ENCODE assay signal across 23 cellular contexts in genomic region chr1:199291022-199291740, GRCh38.
DNase-seq lines count a peak whose midpoint lies in the region; ATAC-seq, FAIRE-seq and TF ChIP-seq lines count a peak whose summit lies in the region.
"Had no signal": no experiment of that assay in that cellular context is flagged by ENCODE, and none has a peak within 500 bp of the region (broad histone marks: within the 10 kb centered on the region; RNA-seq: fewer than 3 reads in every experiment).

No MANE protein-coding gene starts in this region.

- no peaks in the 10 kb centered on the region for H3K9me3 Mint-ChIP-seq in activated CD8-positive, alpha-beta T cell treated with anti-CD3 and anti-CD28 coated beads for 36 hours
- H3K9me3 Mint-ChIP-seq: CD8-positive, alpha-beta memory T cell; GM23338 had no signal

- peak; percentile 72 for ATAC-seq in SK-N-SH treated with all-trans-retinoic acid at 6 μM for 48 hours
- ATAC-seq in activated CD8-positive, alpha-beta T cell treated with anti-CD3 and anti-CD28 coated beads for 36 hours = no peak
- ATAC-seq: GM23338 had no signal

- intact Hi-C loops in activated CD8-positive, alpha-beta T cell treated with anti-CD3 and anti-CD28 coated beads for 36 hours (cut with micrococcal nuclease) = no loop called here

- H3K4me3 ChIP-seq in neuronal stem cell (ENCODE audit: low read length in 2 of 2) = no peak overlapping the region
- H3K4me3 ChIP-seq: GM23338 had no signal

- TF ChIP-seq CTCF in activated CD8-positive, alpha-beta T cell treated with anti-CD3 and anti-CD28 coated beads for 36 hours (IDR thresholded peaks at IDR 0.05) = no peak

- no peak overlapping the region for H3K9ac ChIP-seq in neuronal stem cell (ENCODE audit: low read depth, low read length, poor library complexity)

- H3K18ac ChIP-seq in neuronal stem cell (ENCODE audit: low read length) = no peak overlapping the region

- H3K9me3 ChIP-seq in neuronal stem cell (replicated peaks in 1 of 2; ENCODE audit: control insufficient read depth in 2 of 2, insufficient read depth in 1 of 2, low read depth in 1 of 2, low read length in 2 of 2) = no peaks in the 10 kb centered on the region
- H3K9me3 ChIP-seq: BE2C had no signal

- no peak overlapping the region for H2AK5ac ChIP-seq in neuronal stem cell (ENCODE audit: low read depth, low read length)

- no peak overlapping the region for H3K4me3 Mint-ChIP-seq in activated CD8-positive, alpha-beta T cell treated with anti-CD3 and anti-CD28 coated beads for 36 hours
- H3K4me3 Mint-ChIP-seq: CD4-positive, CD25-positive, alpha-beta regulatory T cell; CD8-positive, alpha-beta memory T cell; GM23338 had no signal

- H3K79me1 ChIP-seq in neuronal stem cell (ENCODE audit: low read depth, low read length) = no peaks in the 10 kb centered on the region

- H3K4me1 ChIP-seq in neuronal stem cell (ENCODE audit: control insufficient read depth in 2 of 2, insufficient read depth in 1 of 2, low read depth in 1 of 2, low read length in 2 of 2) = no peaks in the 10 kb centered on the region
- H3K4me1 ChIP-seq: BE2C had no signal

- H3K27ac ChIP-seq in neuronal stem cell (replicated peaks; ENCODE audit: low read length) = no peak overlapping the region

- DNase-seq in neuronal stem cell (ENCODE audit: low spot score) = no peak
- DNase-seq in cerebellum (ENCODE audit: low spot score) = no peak
- no peak for DNase-seq in ecto neural progenitor cell (ENCODE audit: low spot score)
- DNase-seq in activated CD8-positive, alpha-beta T cell treated with anti-CD3 and anti-CD28 coated beads for 36 hours = no peak
- no peak for DNase-seq in mesenteric fat pad (ENCODE audit: low spot score)
- DNase-seq: ACHN; BE2C; C1 segment of cervical spinal cord; CD4-positive, CD25-positive, alpha-beta regulatory T cell; CD8-positive, alpha-beta memory T cell; COR-L47; DMS 273 treated with DMSO at 0.1 percent for 48 hours; DMS53; DND-41; HCEC 1CT; IMR-90 had no signal

- no peaks in the 10 kb centered on the region for H3K36me3 Mint-ChIP-seq in activated CD8-positive, alpha-beta T cell treated with anti-CD3 and anti-CD28 coated beads for 36 hours (ENCODE audit: low read depth)
- H3K36me3 Mint-ChIP-seq: CD4-positive, CD25-positive, alpha-beta regulatory T cell; CD8-positive, alpha-beta memory T cell had no signal

- H3K27ac Mint-ChIP-seq in activated CD8-positive, alpha-beta T cell treated with anti-CD3 and anti-CD28 coated beads for 36 hours = no peak overlapping the region
- H3K27ac Mint-ChIP-seq: CD4-positive, CD25-positive, alpha-beta regulatory T cell; CD8-positive, alpha-beta memory T cell had no signal

- H3K4me2 ChIP-seq in neuronal stem cell (ENCODE audit: insufficient read depth, low read length, poor library complexity, severe bottlenecking) = no peak overlapping the region
- H3K4me2 ChIP-seq: GM23338 had no signal

- no peaks in the 10 kb centered on the region for H3K36me3 ChIP-seq in neuronal stem cell (replicated peaks in 1 of 2; ENCODE audit: control insufficient read depth in 2 of 2, insufficient read depth in 2 of 2, low read length in 2 of 2)
- H3K36me3 ChIP-seq: BE2C had no signal

- H2BK12ac ChIP-seq in neuronal stem cell (ENCODE audit: low read length) = no peak overlapping the region

- no CpG with 5 or more reads among the region's 2 CpGs for WGBS in neuronal stem cell (ENCODE audit: extremely low coverage in 2 of 2, insufficient read length in 2 of 2, insufficient replicate concordance in 1 of 2), 2 donors

- peak overlapping the region; percentile 35 for H2AFZ ChIP-seq in neuronal stem cell (ENCODE audit: low read length)
- H2AFZ ChIP-seq: GM23338 had no signal

- no peak overlapping the region for H2BK120ac ChIP-seq in neuronal stem cell (ENCODE audit: low read depth, low read length)

- no peak overlapping the region for H2BK15ac ChIP-seq in neuronal stem cell (ENCODE audit: low read length)

- H3K27me3 Mint-ChIP-seq in activated CD8-positive, alpha-beta T cell treated with anti-CD3 and anti-CD28 coated beads for 36 hours = peaks cover 2% of the 10 kb centered on the region

- no peak overlapping the region for H4K91ac ChIP-seq in neuronal stem cell (ENCODE audit: low read depth, low read length, poor library complexity)

- POLR2A ChIA-PET in activated CD8-positive, alpha-beta T cell treated with anti-CD3 and anti-CD28 coated beads for 36 hours (lab: Charles Lee) = no interaction called here

- no peak overlapping the region for H2BK5ac ChIP-seq in neuronal stem cell (ENCODE audit: low read length)

- H3K4ac ChIP-seq in neuronal stem cell (ENCODE audit: low read length) = no peak overlapping the region

- H3K23ac ChIP-seq in neuronal stem cell (ENCODE audit: low read depth, low read length, poor library complexity) = no peak overlapping the region

- no peaks in the 10 kb centered on the region for H3K27me3 ChIP-seq in neuronal stem cell (ENCODE audit: control insufficient read depth in 3 of 3, insufficient read depth in 3 of 3, low read depth in 1 of 3, low read length in 3 of 3)
- H3K27me3 ChIP-seq: BE2C had no signal

- FAIRE-seq in endometrium (lab: Jason Lieb, UNC) = peak; percentile 86
- FAIRE-seq: G401.6, GM12892, GM18507, HTR-8/SVneo had no signal

- CTCF ChIA-PET in activated CD8-positive, alpha-beta T cell treated with anti-CD3 and anti-CD28 coated beads for 36 hours (lab: Charles Lee) = interaction anchor here (0.6 kb wide), 1 partner anchor 1331 kb away, joined by 4 read pairs; no protein-coding TSS in a partner anchor

- H3K14ac ChIP-seq in neuronal stem cell (ENCODE audit: low read length) = no peak overlapping the region

- H3K4me1 Mint-ChIP-seq in activated CD8-positive, alpha-beta T cell treated with anti-CD3 and anti-CD28 coated beads for 36 hours (ENCODE audit: low read depth) = peaks cover 11% of the 10 kb centered on the region
- H3K4me1 Mint-ChIP-seq: CD4-positive, CD25-positive, alpha-beta regulatory T cell; CD8-positive, alpha-beta memory T cell; GM23338 had no signal

- H4K8ac ChIP-seq in neuronal stem cell (ENCODE audit: low read depth, low read length) = no peak overlapping the region

TF ChIP-seq in SK-N-SH treated with all-trans-retinoic acid at 6 μM for 48 hours, 23 proteins besides CTCF, POLR2A, EP300 and RAD21:
- TF ChIP-seq TOX (CRISPR knock-in tag; IDR thresholded peaks at IDR 0.05; ENCODE audit: borderline replicate concordance) (peak; percentile 20; the same call in 1 of the 2 replicates), SNAI2 (CRISPR knock-in tag; IDR thresholded peaks at IDR 0.05) (no peak), CREB5 (CRISPR knock-in tag; IDR thresholded peaks at IDR 0.05; ENCODE audit: low read depth) (no peak), PPARA (CRISPR knock-in tag; IDR thresholded peaks at IDR 0.05; ENCODE audit: borderline replicate concordance) (no peak)
